27 cellular contexts compared by ENCODE assay signal in the genomic region with DNA sequence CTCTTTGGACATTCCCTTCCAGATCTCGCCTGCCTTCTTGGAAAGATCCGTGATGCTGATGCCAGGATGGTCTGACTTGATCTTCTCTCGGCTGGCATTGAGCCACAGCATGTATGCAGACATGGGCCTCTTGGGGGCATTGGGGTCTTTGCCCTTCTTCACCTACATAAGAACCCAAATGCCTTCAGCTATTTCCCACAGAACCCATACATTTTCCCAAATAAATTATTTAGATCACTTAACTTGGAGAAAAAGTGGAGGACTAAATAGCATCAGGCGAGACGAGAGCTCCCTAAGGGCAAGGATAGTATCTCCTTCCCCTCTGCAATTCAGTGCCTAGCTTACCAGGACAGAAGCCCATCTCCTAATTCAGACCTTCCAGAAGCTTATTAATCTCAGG. TPM values are rescaled to one million over a fixed set of nuclear protein-coding genes. Genes with fewer than 3 reads are reported as not detected.
DNase-seq lines count a peak whose midpoint lies in the region; ATAC-seq and TF ChIP-seq lines count a peak whose summit lies in the region.
"Had no signal": no experiment of that assay in that cellular context is flagged by ENCODE, and none has a peak within 500 bp of the region (broad histone marks: within the 10 kb centered on the region; RNA-seq: fewer than 3 reads in every experiment).

No MANE protein-coding gene starts in this region.

- peak overlapping the region; percentile 12 for H3K27ac Mint-ChIP-seq in activated CD4-positive, alpha-beta memory T cell treated with anti-CD3 and anti-CD28 coated beads, Interleukin-2, amount 10 ng/mL, durations not matched to agents 7 days and 5 days
- H3K27ac Mint-ChIP-seq in activated CD4-positive, alpha-beta memory T cell treated with anti-CD3 and anti-CD28 coated beads for 36 hours, result no peak overlapping the region
- H3K27ac Mint-ChIP-seq in stimulated activated memory B cell treated with anti-CD40 and anti-IgM and Interleukin-4, amounts not matched to agents 10 μg/mL and 1 μg/mL and 100 μg/mL, for 72 hours, result peak overlapping the region; percentile 88

- H3K27me3 Mint-ChIP-seq in activated CD4-positive, alpha-beta memory T cell treated with anti-CD3 and anti-CD28 coated beads, Interleukin-2, amount 10 ng/mL, durations not matched to agents 7 days and 5 days, result no peaks in the 10 kb centered on the region
- H3K27me3 Mint-ChIP-seq in activated CD4-positive, alpha-beta memory T cell treated with anti-CD3 and anti-CD28 coated beads for 36 hours, result no peaks in the 10 kb centered on the region
- H3K27me3 Mint-ChIP-seq in stimulated activated memory B cell treated with anti-CD40 and anti-IgM and Interleukin-4, amounts not matched to agents 10 μg/mL and 1 μg/mL and 100 μg/mL, for 72 hours, result no peaks in the 10 kb centered on the region
- H3K27me3 Mint-ChIP-seq: activated CD8-positive, alpha-beta memory T cell treated with anti-CD3 and anti-CD28 coated beads, Interleukin-2, amount 10 ng/mL, durations not matched to agents 7 days and 5 days had no signal

- TF ChIP-seq CTCF in RWPE1 (conservative IDR thresholded peaks at IDR 0.05; ENCODE audit: low read depth) (no peak), gastroesophageal sphincter (IDR thresholded peaks at IDR 0.05) (no peak), body of pancreas (IDR thresholded peaks at IDR 0.05) (no peak)

- POLR2A ChIA-PET in activated CD4-positive, alpha-beta memory T cell treated with anti-CD3 and anti-CD28 coated beads, Interleukin-2, amount 10 ng/mL, durations not matched to agents 7 days and 5 days (lab: Charles Lee), result no interaction called here
- POLR2A ChIA-PET in activated CD4-positive, alpha-beta memory T cell treated with anti-CD3 and anti-CD28 coated beads for 36 hours (lab: Charles Lee), result no interaction called here
- POLR2A ChIA-PET in RWPE1 (lab: Yijun Ruan, JAX; ENCODE audit: low non-redundant PET), result interaction anchor here (0.6 kb wide), 1 partner anchor 22 kb away, joined by 7 read pairs; no protein-coding TSS in a partner anchor

- intact Hi-C loops in activated CD4-positive, alpha-beta memory T cell treated with anti-CD3 and anti-CD28 coated beads for 36 hours (cut with micrococcal nuclease), result loop anchor here (5.0 kb wide), 2 partner anchors 415 to 1250 kb away; partner anchors contain the start of genes LPXN, SELENOH and ZFP91
- intact Hi-C loops in body of pancreas (cut with DNase I), result no loop called here
- intact Hi-C loops in Right ventricle myocardium inferior (cut with DNase I), result no loop called here

- H3K36me3 Mint-ChIP-seq in activated CD4-positive, alpha-beta memory T cell treated with anti-CD3 and anti-CD28 coated beads, Interleukin-2, amount 10 ng/mL, durations not matched to agents 7 days and 5 days (ENCODE audit: low read depth), result peaks cover 72% of the 10 kb centered on the region
- H3K36me3 Mint-ChIP-seq in activated CD4-positive, alpha-beta memory T cell treated with anti-CD3 and anti-CD28 coated beads for 36 hours, result peaks cover 61% of the 10 kb centered on the region
- H3K36me3 Mint-ChIP-seq in stimulated activated memory B cell treated with anti-CD40 and anti-IgM and Interleukin-4, amounts not matched to agents 10 μg/mL and 1 μg/mL and 100 μg/mL, for 72 hours, result peaks cover 66% of the 10 kb centered on the region

- 86 to 95% methylated on average over 4 to 5 of the region's 5 CpGs for WGBS in gastroesophageal sphincter (ENCODE audit: low coverage in 1 of 2), 2 donors
- 94 to 95% methylated on average over 5 of the region's 5 CpGs for WGBS in body of pancreas, 2 donors

- no peak for ATAC-seq in gastroesophageal sphincter
- no peak for ATAC-seq in stimulated activated memory B cell treated with anti-CD40 and anti-IgM and Interleukin-4, amounts not matched to agents 10 μg/mL and 1 μg/mL and 100 μg/mL, for 72 hours
- no peak for ATAC-seq in body of pancreas
- no peak for ATAC-seq in Right ventricle myocardium inferior
- ATAC-seq: A549; activated CD4-positive, CD25-positive, alpha-beta regulatory T cell treated with anti-CD3 and anti-CD28 coated beads, Interleukin-2, amount 50 U/mL, for 24 hours; activated CD8-positive, alpha-beta memory T cell treated with anti-CD3 and anti-CD28 coated beads, Interleukin-2, amount 10 ng/mL, durations not matched to agents 7 days and 5 days; HCT116; heart left ventricle; right lobe of liver; stimulated activated effector memory CD8-positive, alpha-beta T cell treated with anti-CD3 and anti-CD28 coated beads, Interleukin-12 subunit alpha, Interleukin-12 subunit beta, amount 100 ng/mL, for 72 hours had no signal

- no peak for DNase-seq in activated CD4-positive, alpha-beta memory T cell treated with anti-CD3 and anti-CD28 coated beads, Interleukin-2, amount 10 ng/mL, durations not matched to agents 7 days and 5 days
- DNase-seq in activated CD4-positive, alpha-beta memory T cell treated with anti-CD3 and anti-CD28 coated beads for 36 hours, result no peak
- DNase-seq in RWPE1 (ENCODE audit: low spot score) (no peak), body of pancreas (no peak), Right ventricle myocardium inferior (ENCODE audit: missing footprints) (no peak), NCI-H82 (lab: John Stamatoyannopoulos, UW) (no peak)
- DNase-seq: activated CD8-positive, alpha-beta memory T cell treated with anti-CD3 and anti-CD28 coated beads, Interleukin-2, amount 10 ng/mL, durations not matched to agents 7 days and 5 days; activated effector memory CD4-positive, alpha-beta T cell treated with anti-CD3 and anti-CD28 coated beads, Interleukin-2, amount 50 U/mL, for 16 hours; C1 segment of cervical spinal cord; DMS53; effector memory CD4-positive, alpha-beta T cell; NCI-H1436; NCI-H2171; NCI-H526; right lobe of liver; SHP77; trophoblast cell had no signal

- H3K4me3 ChIP-seq in gastroesophageal sphincter, result no peak overlapping the region
- no peak overlapping the region for H3K4me3 ChIP-seq in body of pancreas
- H3K4me3 ChIP-seq: A549, heart left ventricle, right lobe of liver had no signal

- H3K4me3 Mint-ChIP-seq in activated CD4-positive, alpha-beta memory T cell treated with anti-CD3 and anti-CD28 coated beads, Interleukin-2, amount 10 ng/mL, durations not matched to agents 7 days and 5 days, result no peak overlapping the region
- no peak overlapping the region for H3K4me3 Mint-ChIP-seq in activated CD4-positive, alpha-beta memory T cell treated with anti-CD3 and anti-CD28 coated beads for 36 hours
- H3K4me3 Mint-ChIP-seq in stimulated activated memory B cell treated with anti-CD40 and anti-IgM and Interleukin-4, amounts not matched to agents 10 μg/mL and 1 μg/mL and 100 μg/mL, for 72 hours, result no peak overlapping the region
- H3K4me3 Mint-ChIP-seq: activated CD8-positive, alpha-beta memory T cell treated with anti-CD3 and anti-CD28 coated beads, Interleukin-2, amount 10 ng/mL, durations not matched to agents 7 days and 5 days had no signal

- H3K27ac ChIP-seq in RWPE1 (peak overlapping the region; percentile 52), gastroesophageal sphincter (peak overlapping the region in 3 of 4 donors; percentile 97 to 98 (median 97)), body of pancreas (no peak overlapping the region)
- H3K27ac ChIP-seq: A549, parathyroid adenoma, right lobe of liver had no signal

- TF ChIP-seq EP300 in gastroesophageal sphincter (IDR thresholded peaks at IDR 0.05), result no peak

- H3K9me3 ChIP-seq in gastroesophageal sphincter, result no peaks in the 10 kb centered on the region
- H3K9me3 ChIP-seq in body of pancreas, result no peaks in the 10 kb centered on the region
- H3K9me3 ChIP-seq: A549, heart left ventricle, right lobe of liver had no signal

- no peak for TF ChIP-seq POLR2A in gastroesophageal sphincter (IDR thresholded peaks at IDR 0.05)
- no peak for TF ChIP-seq POLR2A in body of pancreas (IDR thresholded peaks at IDR 0.05)

- H3K4me1 ChIP-seq in gastroesophageal sphincter (peaks cover 7 to 32% (median 14%) of the 10 kb centered on the region in 3 donors), body of pancreas (peaks cover 27% of the 10 kb centered on the region)

- H3K4me1 Mint-ChIP-seq in activated CD4-positive, alpha-beta memory T cell treated with anti-CD3 and anti-CD28 coated beads, Interleukin-2, amount 10 ng/mL, durations not matched to agents 7 days and 5 days, result peaks cover 60% of the 10 kb centered on the region
- peaks cover 54% of the 10 kb centered on the region for H3K4me1 Mint-ChIP-seq in activated CD4-positive, alpha-beta memory T cell treated with anti-CD3 and anti-CD28 coated beads for 36 hours (ENCODE audit: low read depth)
- peaks cover 56% of the 10 kb centered on the region for H3K4me1 Mint-ChIP-seq in stimulated activated memory B cell treated with anti-CD40 and anti-IgM and Interleukin-4, amounts not matched to agents 10 μg/mL and 1 μg/mL and 100 μg/mL, for 72 hours

- H3K36me3 ChIP-seq in gastroesophageal sphincter, result peaks cover 0 to 70% of the 10 kb centered on the region in 2 donors
- H3K36me3 ChIP-seq in body of pancreas (replicated peaks in 1 of 2; ENCODE audit: insufficient read depth in 1 of 2, low read depth in 2 of 2), result peaks cover 0 to 35% of the 10 kb centered on the region in 2 donors

- no peaks in the 10 kb centered on the region for H3K27me3 ChIP-seq in gastroesophageal sphincter
- H3K27me3 ChIP-seq in body of pancreas, result no peaks in the 10 kb centered on the region
- H3K27me3 ChIP-seq: heart left ventricle, right lobe of liver had no signal

- H3K9me3 Mint-ChIP-seq in activated CD4-positive, alpha-beta memory T cell treated with anti-CD3 and anti-CD28 coated beads, Interleukin-2, amount 10 ng/mL, durations not matched to agents 7 days and 5 days, result no peaks in the 10 kb centered on the region
- H3K9me3 Mint-ChIP-seq in activated CD4-positive, alpha-beta memory T cell treated with anti-CD3 and anti-CD28 coated beads for 36 hours, result no peaks in the 10 kb centered on the region
- H3K9me3 Mint-ChIP-seq in stimulated activated memory B cell treated with anti-CD40 and anti-IgM and Interleukin-4, amounts not matched to agents 10 μg/mL and 1 μg/mL and 100 μg/mL, for 72 hours, result no peaks in the 10 kb centered on the region
- H3K9me3 Mint-ChIP-seq: stimulated activated effector memory CD8-positive, alpha-beta T cell treated with anti-CD3 and anti-CD28 coated beads, Interleukin-12 subunit alpha, Interleukin-12 subunit beta, amount 100 ng/mL, for 72 hours had no signal

- CTCF ChIA-PET in activated CD4-positive, alpha-beta memory T cell treated with anti-CD3 and anti-CD28 coated beads, Interleukin-2, amount 10 ng/mL, durations not matched to agents 7 days and 5 days (lab: Charles Lee), result no interaction called here
- CTCF ChIA-PET in activated CD4-positive, alpha-beta memory T cell treated with anti-CD3 and anti-CD28 coated beads for 36 hours (lab: Charles Lee), result interaction anchor here (1.0 kb wide), 1 partner anchor 18 kb away, joined by 5 read pairs; no protein-coding TSS in a partner anchor
- CTCF ChIA-PET in RWPE1 (lab: Yijun Ruan, JAX), result no interaction called here

RNA-seq across cellular contexts. Expression of gene TNKS1BP1, which starts 3.0 kb away (rescaled TPM):
- total RNA-seq in activated CD4-positive, alpha-beta memory T cell treated with anti-CD3 and anti-CD28 coated beads, Interleukin-2, amount 10 ng/mL, durations not matched to agents 7 days and 5 days, result 10 to 100 TPM in 1 of 2 experiments, 1 to 10 TPM in 1; 9.9 to 10.7 TPM
- 10 to 100 TPM; 14.0 to 15.1 TPM for total RNA-seq in activated CD4-positive, alpha-beta memory T cell treated with anti-CD3 and anti-CD28 coated beads for 36 hours
- total RNA-seq in gastroesophageal sphincter (100 to 1,000 TPM in 2 of 4 donors, 10 to 100 TPM in 2; 95.6 to 130 (median 108) TPM), body of pancreas (100 to 1,000 TPM in 1 of 2 donors, 10 to 100 TPM in 1; 83.5 to 115 TPM), Right ventricle myocardium inferior (51.2 TPM)

RNA-seq across cellular contexts. Expression of gene SSRP1, which starts 8.0 kb away (rescaled TPM):
- total RNA-seq in activated CD4-positive, alpha-beta memory T cell treated with anti-CD3 and anti-CD28 coated beads, Interleukin-2, amount 10 ng/mL, durations not matched to agents 7 days and 5 days, result 100 to 1,000 TPM; 135 to 137 TPM
- total RNA-seq in activated CD4-positive, alpha-beta memory T cell treated with anti-CD3 and anti-CD28 coated beads for 36 hours, result 100 to 1,000 TPM; 256 to 262 TPM
- total RNA-seq in gastroesophageal sphincter (100 to 1,000 TPM in 1 of 4 donors, 10 to 100 TPM in 3; 66.0 to 101 (median 79.8) TPM), body of pancreas (10 to 100 TPM; 44.2 to 51.9 TPM), Right ventricle myocardium inferior (33.8 TPM)

RNA-seq across cellular contexts. Expression of gene P2RX3, which starts 10.4 kb away (rescaled TPM):
- not detected for total RNA-seq in activated CD4-positive, alpha-beta memory T cell treated with anti-CD3 and anti-CD28 coated beads, Interleukin-2, amount 10 ng/mL, durations not matched to agents 7 days and 5 days
- not detected for total RNA-seq in activated CD4-positive, alpha-beta memory T cell treated with anti-CD3 and anti-CD28 coated beads for 36 hours
- total RNA-seq in gastroesophageal sphincter, result under 1 TPM in 1 of 4 donors, not detected in 3; 0.69 TPM
- total RNA-seq in body of pancreas, result not detected
- 3.2 TPM for total RNA-seq in Right ventricle myocardium inferior
- total RNA-seq: activated CD8-positive, alpha-beta memory T cell treated with anti-CD3 and anti-CD28 coated beads, Interleukin-2, amount 10 ng/mL, durations not matched to agents 7 days and 5 days; chondrocyte; M059J had no signal

RNA-seq across cellular contexts. Expression of gene PRG3, which starts 53.2 kb away (rescaled TPM):
- not detected for total RNA-seq in activated CD4-positive, alpha-beta memory T cell treated with anti-CD3 and anti-CD28 coated beads, Interleukin-2, amount 10 ng/mL, durations not matched to agents 7 days and 5 days
- not detected for total RNA-seq in activated CD4-positive, alpha-beta memory T cell treated with anti-CD3 and anti-CD28 coated beads for 36 hours
- total RNA-seq in gastroesophageal sphincter (not detected), body of pancreas (not detected), Right ventricle myocardium inferior (not detected)
- total RNA-seq: activated CD8-positive, alpha-beta memory T cell treated with anti-CD3 and anti-CD28 coated beads, Interleukin-2, amount 10 ng/mL, durations not matched to agents 7 days and 5 days; chondrocyte; heart left ventricle; M059J; right lobe of liver had no signal

Comparison
In these comparisons a context has a peak if more than half of its experiments do, and no peak if none do; other contexts are left out.
1. H3K27ac ChIP-seq: peak in RWPE1 (single experiment) and gastroesophageal sphincter (3 of 4); none in body of pancreas (0 of 4).